21 cellular contexts compared by ENCODE assay signal in the genomic region with DNA sequence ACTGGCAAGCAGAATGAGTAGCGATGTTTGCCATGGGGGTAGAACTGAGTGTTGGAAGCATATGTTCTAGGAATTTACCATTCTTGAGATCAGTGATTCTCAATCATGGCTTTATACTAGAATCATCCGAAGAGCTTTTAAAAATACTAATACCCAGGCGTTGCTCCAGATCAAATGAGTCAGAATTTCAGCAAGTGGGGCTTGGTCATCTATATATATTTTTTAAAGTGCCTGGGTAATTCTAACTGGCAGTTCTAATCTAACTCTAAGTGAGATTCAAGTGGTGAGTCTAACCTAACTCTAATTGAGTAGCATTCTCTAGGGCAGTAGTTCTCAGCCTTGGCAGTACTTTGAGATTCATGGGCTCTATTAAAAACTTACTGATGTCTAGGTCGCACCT. TPM values are rescaled to one million over a fixed set of nuclear protein-coding genes. Genes with fewer than 3 reads are reported as not detected.
A peak's percentile ranks its signal among the peaks of the same experiment; 100 is the strongest.
DNase-seq lines count a peak whose midpoint lies in the region; ATAC-seq, FAIRE-seq and TF ChIP-seq lines count a peak whose summit lies in the region.
"Had no signal": no experiment of that assay in that cellular context is flagged by ENCODE, and none has a peak within 500 bp of the region (broad histone marks: within the 10 kb centered on the region; RNA-seq: fewer than 3 reads in every experiment).

No MANE protein-coding gene starts in this region.

- BruUV-seq in Calu3 (replicated peaks; lab: Mats Ljungman, UMichigan) = no TSS peak

- ATAC-seq in pancreas = peak in 3 of 4 donors; percentile 2 to 46 (median 5)
- ATAC-seq: K562 had no signal

- in situ Hi-C loops in astrocyte of the spinal cord (cut with HindIII; ENCODE audit: low sequenced_read_pairs) = no loop called here

- H3K9me3 ChIP-seq in pancreas = no peaks in the 10 kb centered on the region
- H3K9me3 ChIP-seq in endodermal cell (ENCODE audit: control insufficient read depth, low read length) = no peaks in the 10 kb centered on the region
- no peaks in the 10 kb centered on the region for H3K9me3 ChIP-seq in small intestine (ENCODE audit: control insufficient read depth, low read depth)
- H3K9me3 ChIP-seq: BLaER1, SK-N-SH had no signal

- H3K4me1 Mint-ChIP-seq in Calu3 (ENCODE audit: low read depth, unreplicated experiment) (peaks cover 64% of the 10 kb centered on the region), HFFc6 (ENCODE audit: low read depth) (peaks cover 50% of the 10 kb centered on the region), endodermal cell (peaks cover 6% of the 10 kb centered on the region)
- H3K4me1 Mint-ChIP-seq: CD4-positive, alpha-beta memory T cell had no signal

- TF ChIP-seq CTCF in Calu3 (IDR thresholded peaks at IDR 0.05; ENCODE audit: unreplicated experiment) (no peak), HFFc6 (IDR thresholded peaks at IDR 0.05) (no peak), astrocyte of the spinal cord (IDR thresholded peaks at IDR 0.05; ENCODE audit: low read depth, low read length) (no peak), pancreas (IDR thresholded peaks at IDR 0.05) (no peak), endodermal cell (conservative IDR thresholded peaks at IDR 0.05) (no peak)

- H3K9me3 Mint-ChIP-seq in Calu3 (ENCODE audit: low read depth, unreplicated experiment) = no peaks in the 10 kb centered on the region
- H3K9me3 Mint-ChIP-seq in HFFc6 = no peaks in the 10 kb centered on the region
- no peaks in the 10 kb centered on the region for H3K9me3 Mint-ChIP-seq in endodermal cell

- CTCF ChIA-PET in Calu3 (lab: Charles Lee) = interaction anchor here (0.9 to 3.3 kb wide), 13 partner anchors 8 to 124 kb away, joined by 3 to 20 read pairs (median 4); a partner anchor contains a TSS

- H3K27me3 ChIP-seq in pancreas = no peaks in the 10 kb centered on the region
- H3K27me3 ChIP-seq in endodermal cell (ENCODE audit: control insufficient read depth, insufficient read depth, low read length, poor library complexity, severe bottlenecking) = no peaks in the 10 kb centered on the region
- H3K27me3 ChIP-seq in small intestine (ENCODE audit: control insufficient read depth in 2 of 2, insufficient read depth in 2 of 2, low read length in 2 of 2) = no peaks in the 10 kb centered on the region
- H3K27me3 ChIP-seq: BLaER1 had no signal

- no peak overlapping the region for H3K9ac ChIP-seq in endodermal cell (ENCODE audit: extremely low read depth, low read length, poor library complexity, severe bottlenecking)
- H3K9ac ChIP-seq: BLaER1, SK-N-SH had no signal

- peak overlapping the region; percentile 95 for H3K27ac Mint-ChIP-seq in Calu3 (ENCODE audit: unreplicated experiment)
- peak overlapping the region; percentile 3; the same call in 1 of the 2 replicates for H3K27ac Mint-ChIP-seq in HFFc6
- H3K27ac Mint-ChIP-seq in endodermal cell = no peak overlapping the region
- H3K27ac Mint-ChIP-seq: CD4-positive, alpha-beta memory T cell had no signal

- peaks cover 45 to 55% (median 48%) of the 10 kb centered on the region in 3 donors for H3K4me1 ChIP-seq in pancreas
- no peaks in the 10 kb centered on the region for H3K4me1 ChIP-seq in endodermal cell (ENCODE audit: control insufficient read depth, insufficient read depth, low read length)
- H3K4me1 ChIP-seq in small intestine (ENCODE audit: control insufficient read depth in 2 of 2, insufficient read depth in 1 of 2, low read depth in 1 of 2, low read length in 1 of 2) = peaks cover 0 to 3% of the 10 kb centered on the region in 2 donors
- H3K4me1 ChIP-seq: BLaER1 had no signal

- H3K4me3 ChIP-seq in astrocyte of the spinal cord (ENCODE audit: low read depth, low read length) = no peak overlapping the region
- H3K4me3 ChIP-seq in pancreas = no peak overlapping the region
- no peak overlapping the region for H3K4me3 ChIP-seq in endodermal cell (ENCODE audit: low read length)
- H3K4me3 ChIP-seq in small intestine (ENCODE audit: low read depth in 1 of 2, low read length in 2 of 2) = no peak overlapping the region
- H3K4me3 ChIP-seq: BLaER1, K562 had no signal

- intact Hi-C loops in Calu3 (cut with micrococcal nuclease; ENCODE audit: unreplicated experiment) (loop anchor here (1.0 kb wide), 2 partner anchors 11 to 124 kb away; no protein-coding TSS in a partner anchor), pancreas (cut with DNase I) (no loop called here)

- peak overlapping the region; percentile 57 for H3K4me3 Mint-ChIP-seq in Calu3 (ENCODE audit: low read depth, unreplicated experiment)
- no peak overlapping the region for H3K4me3 Mint-ChIP-seq in HFFc6
- no peak overlapping the region for H3K4me3 Mint-ChIP-seq in endodermal cell
- H3K4me3 Mint-ChIP-seq: CD4-positive, alpha-beta memory T cell had no signal

- H3K36me3 Mint-ChIP-seq in Calu3 (ENCODE audit: insufficient read depth, unreplicated experiment) = peaks cover 6% of the 10 kb centered on the region
- no peaks in the 10 kb centered on the region for H3K36me3 Mint-ChIP-seq in HFFc6 (ENCODE audit: low read depth)
- H3K36me3 Mint-ChIP-seq in endodermal cell (ENCODE audit: low read depth) = no peaks in the 10 kb centered on the region
- H3K36me3 Mint-ChIP-seq: CD4-positive, alpha-beta memory T cell had no signal

- peak overlapping the region; percentile 69 to 89 (median 78) for H3K27ac ChIP-seq in pancreas
- no peak overlapping the region for H3K27ac ChIP-seq in endodermal cell (ENCODE audit: low read depth, low read length)
- H3K27ac ChIP-seq in small intestine (ENCODE audit: low read depth in 1 of 2, low read length in 1 of 2) = peak overlapping the region in 1 of 2 donors; percentile 69
- H3K27ac ChIP-seq: BLaER1 had no signal

- FAIRE-seq in pancreas (lab: Jason Lieb, UNC) (no peak), small intestine (lab: Jason Lieb, UNC) (no peak)
- FAIRE-seq: G401.6, K562 had no signal

- H3K36me3 ChIP-seq in pancreas (no peaks in the 10 kb centered on the region), endodermal cell (ENCODE audit: control insufficient read depth, insufficient read depth, low read length) (no peaks in the 10 kb centered on the region), small intestine (ENCODE audit: control insufficient read depth in 2 of 2, insufficient read depth in 2 of 2, low read length in 2 of 2) (no peaks in the 10 kb centered on the region)
- H3K36me3 ChIP-seq: BLaER1 had no signal

- DNase-seq in Calu3 (no peak), HFFc6 (peak; percentile 50), astrocyte of the spinal cord (ENCODE audit: low read depth, low spot score) (peak; percentile 31), pancreas (no peak), endodermal cell (no peak), DMS53 treated with DMSO at 0.1 percent for 48 hours (lab: John Stamatoyannopoulos, UW; ENCODE audit: unreplicated experiment) (no peak), small intestine (no peak), medulla oblongata (ENCODE audit: extremely low spot score) (no peak)
- DNase-seq: CD4-positive, alpha-beta memory T cell; DMS79; GOT3; NCI-H1105; NCI-H2081; NCI-H446 treated with DMSO at 0.1 percent for 48 hours; NCI-H69; NK-92 treated with Interleukin-12 subunit alpha and Interleukin-12 subunit beta, amount 100 ng/mL, for 24 hours; SHP77; SK-N-SH had no signal

- H3K27me3 Mint-ChIP-seq in Calu3 (ENCODE audit: unreplicated experiment) (no peaks in the 10 kb centered on the region), HFFc6 (ENCODE audit: insufficient read depth) (no peaks in the 10 kb centered on the region), endodermal cell (ENCODE audit: insufficient read depth) (no peaks in the 10 kb centered on the region)

- WGBS in pancreas, 2 donors = 31 to 46% methylated on average over 4 of the region's 4 CpGs
- WGBS in endodermal cell (ENCODE audit: insufficient coverage in 1 of 2, insufficient read length in 1 of 2), 2 experiments = 90 to 100% methylated on average over 1 to 4 of the region's 4 CpGs
- WGBS in small intestine, 3 donors = 63 to 78% (median 76%) methylated on average over 4 of the region's 4 CpGs

RNA-seq across cellular contexts. Expression of a gene that starts 20.8 kb away (rescaled TPM):
- total RNA-seq in Calu3 (2022) (919 and 981 TPM in 2 replicates), pancreas (100 to 1,000 TPM in 3 of 6 donors, 10 to 100 TPM in 3; 53.7 to 226 (median 92.1) TPM), endodermal cell (not detected)
- 10 to 100 TPM in 4 of 6 experiments, 1 to 10 TPM in 2; 6.5 to 80.1 (median 74.8) TPM for total RNA-seq in HFFc6 (2021; fragmentation: NEBNext Ultra II Directional; extraction: Animal tissue kit (Norgen Biotek cat#: 25700))
- polyA plus RNA-seq in pancreas (100 to 1,000 TPM in 1 of 2 donors, 10 to 100 TPM in 1; 85.0 to 183 TPM), small intestine (10 to 100 TPM in 2 of 3 donors, 1 to 10 TPM in 1; 3.1 to 88.4 (median 10.5) TPM)
- 2.0 TPM for polyA plus RNA-seq in endodermal cell (2013, experiment 1 of 2)
- 2.8 TPM for polyA plus RNA-seq in endodermal cell (2013, experiment 2 of 2)
- total RNA-seq: CD4-positive, alpha-beta memory T cell had no signal
- polyA plus RNA-seq: CD4-positive, alpha-beta memory T cell had no signal

RNA-seq across cellular contexts. Expression of a gene that starts 23.2 kb away (rescaled TPM):
- 0.21 TPM in 1 of 2 replicates, not detected in the other for total RNA-seq in Calu3 (2022)
- under 1 TPM in 4 of 6 experiments, not detected in 2; 0.05 to 0.19 (median 0.09) TPM for total RNA-seq in HFFc6 (2021; fragmentation: NEBNext Ultra II Directional; extraction: Animal tissue kit (Norgen Biotek cat#: 25700))
- total RNA-seq in pancreas = 10 to 100 TPM in 1 of 6 donors, 1 to 10 TPM in 5; 3.3 to 10.6 (median 3.9) TPM
- polyA plus RNA-seq in pancreas = 1 to 10 TPM; 2.4 to 6.4 TPM
- total RNA-seq in endodermal cell = under 1 TPM; 0.58 to 0.62 TPM
- 0.64 TPM for polyA plus RNA-seq in endodermal cell (2013, experiment 1 of 2)
- polyA plus RNA-seq in endodermal cell (2013, experiment 2 of 2) = 0.08 TPM
- 1 to 10 TPM in 1 of 3 donors, under 1 TPM in 1, not detected in 1; 0.27 to 1.1 TPM for polyA plus RNA-seq in small intestine
- total RNA-seq: CD4-positive, alpha-beta memory T cell; K562 had no signal
- polyA plus RNA-seq: CD4-positive, alpha-beta memory T cell; K562 had no signal

Comparison
In these comparisons a context has a peak if more than half of its experiments do, and no peak if none do; other contexts are left out.
1. DNase-seq: peak in HFFc6 (single experiment) and astrocyte of the spinal cord (single experiment); none in Calu3 (single experiment), pancreas (0 of 6), endodermal cell (single experiment), DMS53 treated with DMSO at 0.1 percent for 48 hours (single experiment), small intestine (single experiment) and medulla oblongata (single experiment).
2. RNA of a gene that starts 20.8 kb away (total RNA-seq): 919 to 981 TPM in Calu3, 53.7 to 226 TPM in pancreas and 6.5 to 80.1 TPM in HFFc6; not detected in endodermal cell; every median in the first group is over 4 times any median in the second.